13 cellular contexts compared by ENCODE assay signal in genomic region chr7:154304740-154305679, GRCh38.
DNase-seq lines count a peak whose midpoint lies in the region; ATAC-seq and TF ChIP-seq lines count a peak whose summit lies in the region.
"Had no signal": no experiment of that assay in that cellular context is flagged by ENCODE, and none has a peak within 500 bp of the region (broad histone marks: within the 10 kb centered on the region; RNA-seq: fewer than 3 reads in every experiment).

No MANE protein-coding gene starts in this region.

- no peak overlapping the region for H3K27ac ChIP-seq in prostate gland
- H3K27ac ChIP-seq: stomach had no signal

- H3K27me3 ChIP-seq in iPS-15b (ENCODE audit: control insufficient read depth, insufficient read depth, low read length): peaks cover 15% of the 10 kb centered on the region
- H3K27me3 ChIP-seq in prostate gland (replicated peaks; ENCODE audit: insufficient read depth): no peaks in the 10 kb centered on the region

- no peaks in the 10 kb centered on the region for H3K9me3 ChIP-seq in iPS-15b (ENCODE audit: control insufficient read depth, insufficient read depth, low read length)
- H3K9me3 ChIP-seq in prostate gland: no peaks in the 10 kb centered on the region
- H3K9me3 ChIP-seq: stomach had no signal

- 5% methylated on average over 53 of the region's 57 CpGs for WGBS in prostate gland

- no peak overlapping the region for H3K4me3 Mint-ChIP-seq in natural killer cell
- H3K4me3 Mint-ChIP-seq: activated T-cell treated with anti-CD3 and anti-CD28 coated beads, Interleukin-2, amount 50 U/mL, for 24 hours; T-helper 2 cell treated with Interferon-gamma antibody and Interleukin-4, amounts not matched to agents 5 μg/mL and 100 μg/mL, for 36 hours had no signal

- H3K9ac ChIP-seq in iPS-15b (ENCODE audit: low read depth, low read length): no peak overlapping the region

- H3K36me3 ChIP-seq in iPS-15b (ENCODE audit: control insufficient read depth, insufficient read depth, low read length) (no peaks in the 10 kb centered on the region), prostate gland (no peaks in the 10 kb centered on the region)
- H3K36me3 ChIP-seq: stomach had no signal

- H3K4me1 ChIP-seq in iPS-15b (ENCODE audit: control insufficient read depth, insufficient read depth, low read length): peaks cover 12% of the 10 kb centered on the region
- H3K4me1 ChIP-seq in prostate gland (replicated peaks): no peaks in the 10 kb centered on the region

- no peaks in the 10 kb centered on the region for H3K27me3 Mint-ChIP-seq in natural killer cell (ENCODE audit: low read depth in 2 of 2)

- intact Hi-C loops in natural killer cell (cut with micrococcal nuclease): no loop called here
- intact Hi-C loops in prostate gland (cut with DNase I): no loop called here

- peak; percentile 79 for DNase-seq in NCI-H1436 (lab: John Stamatoyannopoulos, UW)
- DNase-seq in SK-N-DZ (ENCODE audit: low spot score): peak; percentile 73
- peak; percentile 69 for DNase-seq in retina
- DNase-seq in natural killer cell: no peak
- DNase-seq in prostate gland (ENCODE audit: low spot score): no peak
- DNase-seq: activated CD4-positive, alpha-beta T cell treated with anti-CD3 and anti-CD28 coated beads for 48 hours; activated T-cell treated with anti-CD3 and anti-CD28 coated beads, Interleukin-2, amount 50 U/mL, for 24 hours; dermis blood vessel endothelial cell; NCI-H510A treated with DMSO at 0.1 percent for 48 hours; stomach had no signal

- H3K9me3 Mint-ChIP-seq in natural killer cell: peaks cover 9 to 15% of the 10 kb centered on the region in 2 donors
- H3K9me3 Mint-ChIP-seq: activated T-cell treated with anti-CD3 and anti-CD28 coated beads, Interleukin-2, amount 50 U/mL, for 24 hours; T-helper 2 cell treated with Interferon-gamma antibody and Interleukin-4, amounts not matched to agents 5 μg/mL and 100 μg/mL, for 36 hours had no signal

- no peaks in the 10 kb centered on the region for H3K4me1 Mint-ChIP-seq in natural killer cell

- no peak overlapping the region for H3K27ac Mint-ChIP-seq in natural killer cell
- H3K27ac Mint-ChIP-seq: activated T-cell treated with anti-CD3 and anti-CD28 coated beads, Interleukin-2, amount 50 U/mL, for 24 hours; T-helper 2 cell treated with Interferon-gamma antibody and Interleukin-4, amounts not matched to agents 5 μg/mL and 100 μg/mL, for 36 hours had no signal

- no peak for TF ChIP-seq CTCF in natural killer cell (IDR thresholded peaks at IDR 0.05)
- no peak for TF ChIP-seq CTCF in prostate gland (IDR thresholded peaks at IDR 0.05)

- TF ChIP-seq POLR2A in prostate gland (IDR thresholded peaks at IDR 0.05): no peak

- H3K36me3 Mint-ChIP-seq in natural killer cell: no peaks in the 10 kb centered on the region

- ATAC-seq in GM19455 (IDR thresholded peaks at IDR 0.05; ENCODE audit: unreplicated experiment) (no peak), natural killer cell (no peak)

- H3K4me3 ChIP-seq in iPS-15b (ENCODE audit: low read depth, low read length): peak overlapping the region; percentile 55
- no peak overlapping the region for H3K4me3 ChIP-seq in prostate gland
- H3K4me3 ChIP-seq: stomach had no signal

Comparison
In these comparisons a context has a peak if more than half of its experiments do, and no peak if none do; other contexts are left out.
1. DNase-seq: peak in NCI-H1436 (single experiment), SK-N-DZ (single experiment) and retina (single experiment); none in natural killer cell (single experiment) and prostate gland (single experiment).